ENCODE assay signal across 8 cellular contexts in genomic region chr1:115545791-115546733, GRCh38.
DNase-seq lines count a peak whose midpoint lies in the region; ATAC-seq and TF ChIP-seq lines count a peak whose summit lies in the region.

No MANE protein-coding gene starts in this region.

- peak overlapping the region; percentile 46 to 82 (median 63); a peak in 6 of 7 replicates for H3K27ac Mint-ChIP-seq in H9

- H2BK20ac ChIP-seq in H9 (ENCODE audit: low read depth, low read length, poor library complexity, severe bottlenecking), result no peak overlapping the region

- TF ChIP-seq CTCF in H9 (conservative IDR thresholded peaks at IDR 0.05) (peak; percentile 76), VCaP (conservative IDR thresholded peaks at IDR 0.05) (peak; percentile 83), spleen (IDR thresholded peaks at IDR 0.05 in 8 of 11, conservative IDR thresholded peaks at IDR 0.05 in 3 of 11) (peak in 8 of 11 experiments; percentile 10 to 51 (median 28))

- H3K14ac ChIP-seq in H9 (ENCODE audit: insufficient read depth, low read length), result peak overlapping the region; percentile 45; the same call in 1 of the 2 replicates

- no peaks in the 10 kb centered on the region for H3K27me3 ChIP-seq in H9 (ENCODE audit: insufficient read depth, low read length)
- peaks cover 0 to 5% (median 0%) of the 10 kb centered on the region in 7 donors for H3K27me3 ChIP-seq in spleen (replicated peaks in 1 of 7)

- H3K4me1 ChIP-seq in H9 (ENCODE audit: insufficient read depth, low read length) (peaks cover 3% of the 10 kb centered on the region; the same call in 1 of the 2 replicates), spleen (peaks cover 0 to 6% (median 0%) of the 10 kb centered on the region in 6 donors)

- H3K27ac ChIP-seq in H9 (ENCODE audit: insufficient read length, low read depth, low read length) (peak overlapping the region; percentile 58), VCaP (no peak overlapping the region), spleen (no peak overlapping the region)

- no peak overlapping the region for H2BK12ac ChIP-seq in H9 (ENCODE audit: insufficient read length, low read depth, low read length)

- H3K4me2 ChIP-seq in H9 (ENCODE audit: insufficient read depth, insufficient read length, low read length), result no peak overlapping the region

- intact Hi-C loops in left cardiac atrium (cut with DNase I) (loop anchor here in 1 of 2 donors (5.0 kb wide), 2 partner anchors 51 to 226 kb away; no protein-coding TSS in a partner anchor), spleen (cut with DNase I; ENCODE audit: low total_unique reads) (no loop called here)

- no peak overlapping the region for H3T11ph ChIP-seq in H9 (ENCODE audit: low read length)

- H3K56ac ChIP-seq in H9 (ENCODE audit: insufficient read length, low read depth, low read length), result no peak overlapping the region

- H3K4ac ChIP-seq in H9 (ENCODE audit: low read depth, low read length), result no peak overlapping the region

- no peak overlapping the region for H3K4me3 Mint-ChIP-seq in H9

- H2BK15ac ChIP-seq in H9 (ENCODE audit: low read depth, low read length), result no peak overlapping the region

- peak; percentile 89 to 93 for ATAC-seq in left cardiac atrium
- ATAC-seq in GM19397 (IDR thresholded peaks at IDR 0.05; ENCODE audit: unreplicated experiment), result no peak

- no peak overlapping the region for H3K23ac ChIP-seq in H9 (ENCODE audit: insufficient read length, low read depth, low read length)

- no peak overlapping the region for H4K91ac ChIP-seq in H9 (ENCODE audit: insufficient read length, low read depth, low read length)

- H3K4me1 Mint-ChIP-seq in H9, result peaks cover 12 to 15% of the 10 kb centered on the region in 2 experiments

- H4K8ac ChIP-seq in H9 (replicated peaks; ENCODE audit: insufficient read length, low read depth, low read length), result peak overlapping the region; percentile 63

- H2AK5ac ChIP-seq in H9 (ENCODE audit: insufficient read length, low read length), result no peak overlapping the region

- TF ChIP-seq POLR2A in spleen (IDR thresholded peaks at IDR 0.05), result no peak

- H3K9ac ChIP-seq in H9 (ENCODE audit: extremely low read depth, insufficient read length, low read length), result no peak overlapping the region

- 0 out of 7 replicates have a peak, but pooled peaks cover 0 to 2% (median 0%) of the 10 kb centered on the region in 3 experiments for H3K36me3 Mint-ChIP-seq in H9 (ENCODE audit: insufficient read depth in 1 of 3, low read depth in 3 of 3)

- H2BK5ac ChIP-seq in H9 (ENCODE audit: insufficient read length, low read length), result no peak overlapping the region

- H3K36me3 ChIP-seq in spleen, result no peaks in the 10 kb centered on the region

- no peak overlapping the region for H2AFZ ChIP-seq in H9 (ENCODE audit: low read length)

- H4K20me1 ChIP-seq in H9 (ENCODE audit: control insufficient read depth, insufficient read depth, insufficient read length), result no peaks in the 10 kb centered on the region

- H3K18ac ChIP-seq in H9 (ENCODE audit: insufficient read length, low read depth, low read length), result peak overlapping the region; percentile 80

- no CpG with 5 or more reads among the region's 9 CpGs for WGBS in H9 (ENCODE audit: extremely low coverage, insufficient read length, low lambda C conversion rate)
- 53 to 71% (median 61%) methylated on average over 9 of the region's 9 CpGs for WGBS in spleen, 5 donors

- H3K79me2 ChIP-seq in H9 (ENCODE audit: insufficient read depth, low read length), result no peaks in the 10 kb centered on the region

- H3K9me3 ChIP-seq in H9 (ENCODE audit: control insufficient read depth, low read depth, low read length) (no peaks in the 10 kb centered on the region), spleen (no peaks in the 10 kb centered on the region)

- H3K79me1 ChIP-seq in H9 (ENCODE audit: insufficient read depth, low read depth, low read length, poor library complexity, severe bottlenecking), result no peaks in the 10 kb centered on the region

- H4K5ac ChIP-seq in H9 (ENCODE audit: insufficient read length, low read depth, low read length), result no peak overlapping the region

- no peaks in the 10 kb centered on the region for H3K23me2 ChIP-seq in H9 (ENCODE audit: insufficient read length, low read depth, low read length, poor library complexity, severe bottlenecking)

- H2BK120ac ChIP-seq in H9 (ENCODE audit: low read depth, low read length, poor library complexity, severe bottlenecking), result no peak overlapping the region

- DNase-seq in D341Med (ENCODE audit: low spot score) (peak; percentile 62), H9 (peak; percentile 90), left cardiac atrium (peak; percentile 50), spleen (no peak), inferior parietal cortex (ENCODE audit: extremely low spot score) (no peak), NCI-H1105 (lab: John Stamatoyannopoulos, UW) (no peak)

- H3K4me3 ChIP-seq in spleen, result no peak overlapping the region

- peaks cover 6% of the 10 kb centered on the region for H3K27me3 Mint-ChIP-seq in H9 (ENCODE audit: low read depth)

- no peaks in the 10 kb centered on the region for H3K9me3 Mint-ChIP-seq in H9

Comparison
In these comparisons a context has a peak if more than half of its experiments do, and no peak if none do; other contexts are left out.
1. DNase-seq: peak in D341Med (single experiment), H9 (single experiment) and left cardiac atrium (single experiment); none in spleen (single experiment), inferior parietal cortex (single experiment) and NCI-H1105 (single experiment).
2. CTCF ChIP-seq: peak in every context shown above with its lines; median percentile 83 in VCaP; 76 in H9; 28 in spleen.